ENCODE assay signal across 1 cellular context in the genomic region with DNA sequence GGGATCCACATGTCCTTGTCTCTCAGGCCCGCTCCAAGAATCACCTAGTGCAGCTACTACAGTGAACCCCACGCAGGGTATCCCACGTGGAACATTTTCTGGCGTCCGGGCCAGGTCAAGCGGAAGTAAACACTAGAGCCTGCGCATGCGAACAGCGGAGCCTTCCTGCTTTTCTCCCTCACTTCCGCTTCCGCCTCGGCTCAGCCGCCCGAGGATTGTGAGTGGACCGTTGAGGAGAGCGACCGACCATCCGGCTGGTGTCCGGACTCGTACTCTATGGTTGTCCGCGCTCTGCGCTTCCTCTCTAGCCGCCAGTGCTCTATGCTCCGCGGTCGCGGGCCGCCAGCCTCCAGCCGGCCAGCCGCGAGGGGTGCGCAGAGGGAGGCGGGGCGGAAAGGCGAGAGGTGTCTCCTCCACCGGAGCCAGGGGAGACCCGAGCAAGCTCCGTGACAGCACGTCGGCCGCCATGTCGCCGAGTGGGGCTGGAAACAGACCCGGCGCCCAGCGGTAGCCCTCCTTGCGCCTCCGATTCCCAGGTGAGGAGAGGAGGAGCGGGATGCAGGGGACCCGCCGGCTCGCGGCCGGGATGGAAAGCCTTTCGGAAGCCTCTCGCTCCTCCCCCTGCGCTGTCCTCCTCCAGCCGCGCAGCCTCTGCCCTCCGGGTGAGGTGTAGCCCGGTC.
TF ChIP-seq lines count a peak whose summit lies in the region.

A gene with protein sequence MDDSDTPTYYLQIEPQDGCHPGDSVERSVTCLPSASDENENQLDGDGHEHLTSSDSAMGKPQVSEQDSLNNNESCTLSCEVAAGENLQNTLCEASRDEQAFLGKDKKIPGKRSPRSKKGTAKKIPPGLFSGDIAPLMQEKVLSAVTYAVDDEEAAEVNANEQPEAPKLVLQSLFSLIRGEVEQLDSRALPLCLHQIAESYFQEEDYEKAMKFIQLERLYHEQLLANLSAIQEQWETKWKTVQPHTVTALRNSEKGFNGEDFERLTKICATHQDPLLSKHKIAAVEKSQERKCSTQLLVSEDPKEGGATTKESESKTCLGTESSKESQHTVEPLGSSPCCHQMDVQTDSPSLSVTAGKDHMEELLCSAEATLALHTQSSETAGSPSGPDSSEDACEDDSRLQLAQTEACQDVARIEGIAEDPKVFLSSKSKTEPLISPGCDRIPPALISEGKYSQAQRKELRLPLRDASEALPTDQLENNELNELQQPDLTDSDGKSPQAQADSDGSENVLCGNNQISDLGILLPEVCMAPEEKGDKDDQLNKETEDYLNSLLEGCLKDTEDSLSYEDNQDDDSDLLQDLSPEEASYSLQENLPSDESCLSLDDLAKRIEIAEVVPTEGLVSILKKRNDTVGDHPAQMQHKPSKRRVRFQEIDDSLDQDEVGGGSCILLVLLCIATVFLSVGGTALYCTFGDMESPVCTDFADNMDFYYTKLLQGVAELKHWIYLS (plus strand): TSS at position 329 of the 680 bp plus-strand sequence. CDS start 25,107 bp downstream, outside the sequence.
Gene TFB2M, minus strand, starts transcription at position 134 of the 680 bp plus-strand sequence. Its CDS starts 123 bp downstream, at position 11.

TF ChIP-seq in endothelial cell of umbilical vein, 7 proteins besides CTCF, POLR2A, EP300 and RAD21:
- TF ChIP-seq MYC (IDR thresholded peaks at IDR 0.05; ENCODE audit: low read depth, low read length) (no peak), FOS (IDR thresholded peaks at IDR 0.05; ENCODE audit: borderline replicate concordance, insufficient read depth, low read length) (no peak), POLR2AphosphoS5 (IDR thresholded peaks at IDR 0.05; ENCODE audit: insufficient read depth, low read depth, low read length) (peak; percentile 62), EZH2 (IDR thresholded peaks at IDR 0.05; ENCODE audit: borderline replicate concordance, low read depth, low read length, severe bottlenecking) (no peak), GATA2 (IDR thresholded peaks at IDR 0.05; ENCODE audit: insufficient read depth, insufficient read length, low read depth, low read length) (no peak), JUN (IDR thresholded peaks at IDR 0.05; ENCODE audit: borderline replicate concordance, insufficient read depth, insufficient read length, low read depth) (no peak)
- TF ChIP-seq, protein P1, sequence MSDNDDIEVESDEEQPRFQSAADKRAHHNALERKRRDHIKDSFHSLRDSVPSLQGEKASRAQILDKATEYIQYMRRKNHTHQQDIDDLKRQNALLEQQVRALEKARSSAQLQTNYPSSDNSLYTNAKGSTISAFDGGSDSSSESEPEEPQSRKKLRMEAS (IDR thresholded peaks at IDR 0.05; ENCODE audit: insufficient read depth, insufficient read length): peak; percentile 94
TF ChIP-seq in endothelial cell of umbilical vein: peak in this region for 2.
